In the genomic region with DNA sequence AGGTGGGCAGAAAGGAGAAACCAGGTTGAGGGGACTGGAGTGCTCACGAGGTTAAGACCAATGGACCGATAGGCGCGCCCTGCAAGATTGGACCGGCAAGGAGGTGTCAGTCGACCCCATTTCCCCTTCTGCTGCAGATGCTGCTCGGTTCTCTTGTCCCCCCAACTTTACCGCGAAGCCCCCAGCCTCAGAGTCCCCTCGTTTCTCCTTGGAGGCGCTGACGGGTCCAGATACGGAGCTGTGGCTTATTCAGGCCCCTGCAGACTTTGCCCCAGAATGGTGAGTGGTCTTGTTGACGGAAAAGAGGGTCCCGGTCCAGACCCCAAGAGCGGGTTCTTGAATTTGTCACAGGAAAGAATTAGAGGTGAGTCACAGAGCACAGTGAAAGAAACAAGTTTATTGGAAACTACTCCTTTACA, we compare ENCODE assay signal across 1 cellular context.
TF ChIP-seq lines count a peak whose summit lies in the region.

No MANE protein-coding gene starts in this region.

TF ChIP-seq in H1, 55 proteins besides CTCF, POLR2A, EP300 and RAD21:
- TF ChIP-seq TAF1 (IDR thresholded peaks at IDR 0.05; ENCODE audit: low read depth, low read length) = no peak
- TF ChIP-seq, protein P1, sequence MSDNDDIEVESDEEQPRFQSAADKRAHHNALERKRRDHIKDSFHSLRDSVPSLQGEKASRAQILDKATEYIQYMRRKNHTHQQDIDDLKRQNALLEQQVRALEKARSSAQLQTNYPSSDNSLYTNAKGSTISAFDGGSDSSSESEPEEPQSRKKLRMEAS (IDR thresholded peaks at IDR 0.05) = no peak
- no peak for TF ChIP-seq SIRT6 (IDR thresholded peaks at IDR 0.05; ENCODE audit: low read length)
- TF ChIP-seq POLR2AphosphoS5 (IDR thresholded peaks at IDR 0.05; ENCODE audit: low read depth, low read length) = no peak
- TF ChIP-seq CHD2 (IDR thresholded peaks at IDR 0.05; ENCODE audit: low read length) = no peak
- TF ChIP-seq YY1 (IDR thresholded peaks at IDR 0.05; ENCODE audit: low read depth, low read length) = no peak
- TF ChIP-seq SUZ12 (IDR thresholded peaks at IDR 0.05; ENCODE audit: low read length) = no peak
- no peak for TF ChIP-seq ASH2L (IDR thresholded peaks at IDR 0.05; ENCODE audit: low read length)
- TF ChIP-seq CBX5 (IDR thresholded peaks at IDR 0.05; ENCODE audit: low read depth, low read length) = no peak
- TF ChIP-seq CHD1 (IDR thresholded peaks at IDR 0.05; ENCODE audit: low read depth, low read length) = no peak
- no peak for TF ChIP-seq CEBPB (IDR thresholded peaks at IDR 0.05; ENCODE audit: low read depth, low read length)
TF ChIP-seq in H1: peak in this region for 0.
